ENCODE assay signal across 24 cellular contexts in genomic region chr6:52502306-52503029, GRCh38.
DNase-seq lines count a peak whose midpoint lies in the region; ATAC-seq and TF ChIP-seq lines count a peak whose summit lies in the region.
"Had no signal": no experiment of that assay in that cellular context is flagged by ENCODE, and none has a peak within 500 bp of the region (broad histone marks: within the 10 kb centered on the region; RNA-seq: fewer than 3 reads in every experiment).

No MANE protein-coding gene starts in this region.

- H3K36me3 ChIP-seq in PC-3 (ENCODE audit: low read depth, low read length): peaks cover 16% of the 10 kb centered on the region; the same call in 1 of the 2 replicates
- peaks cover 93% of the 10 kb centered on the region for H3K36me3 ChIP-seq in skeletal muscle satellite cell (ENCODE audit: insufficient read depth, low read length)
- H3K36me3 ChIP-seq in MG63: peaks cover 96% of the 10 kb centered on the region
- H3K36me3 ChIP-seq in upper lobe of right lung: peaks cover 25% of the 10 kb centered on the region
- H3K36me3 ChIP-seq: prostate gland had no signal

- peak overlapping the region; percentile 48 for H3K27ac Mint-ChIP-seq in dendritic cell treated with granulocyte-macrophage colony-stimulating factor and Interleukin-4, amounts not matched to agents 40 ng/mL and 50 ng/mL, for 4 days
- H3K27ac Mint-ChIP-seq: activated CD8-positive, alpha-beta T cell treated with anti-CD3 and anti-CD28 coated beads, Interleukin-2, amount 10 ng/mL, durations not matched to agents 7 days and 5 days; activated naive CD8-positive, alpha-beta T cell; activated T-cell treated with anti-CD3 and anti-CD28 coated beads, Interleukin-2, amount 50 U/mL, for 24 hours; CD8-positive, alpha-beta T cell; nephron had no signal

- intact Hi-C loops in PC-3 (cut with micrococcal nuclease): loop anchor here (1.0 to 5.0 kb wide), 2 partner anchors 40 to 82 kb away; partner anchors contain the start of gene EFHC1
- intact Hi-C loops in dendritic cell treated with granulocyte-macrophage colony-stimulating factor and Interleukin-4, amounts not matched to agents 40 ng/mL and 50 ng/mL, for 4 days (cut with micrococcal nuclease): no loop called here
- intact Hi-C loops in upper lobe of right lung (cut with DNase I): no loop called here

- no TSS peak for BruUV-seq in PC-3 (replicated peaks; lab: Mats Ljungman, UMichigan)

- no peak overlapping the region for H2AFZ ChIP-seq in PC-3 (ENCODE audit: low read length)

- POLR2A ChIA-PET in PC-3 (lab: Charles Lee; ENCODE audit: unreplicated experiment): no interaction called here

- peaks cover 57% of the 10 kb centered on the region for H3K4me1 Mint-ChIP-seq in dendritic cell treated with granulocyte-macrophage colony-stimulating factor and Interleukin-4, amounts not matched to agents 40 ng/mL and 50 ng/mL, for 4 days (ENCODE audit: low read depth)

- peaks cover 86% of the 10 kb centered on the region for H3K36me3 Mint-ChIP-seq in dendritic cell treated with granulocyte-macrophage colony-stimulating factor and Interleukin-4, amounts not matched to agents 40 ng/mL and 50 ng/mL, for 4 days (ENCODE audit: low read depth)

- CTCF ChIA-PET in PC-3 (lab: Charles Lee): no interaction called here

- ATAC-seq in PC-3 (no peak), upper lobe of right lung (no peak)
- ATAC-seq: CD8-positive, alpha-beta T cell had no signal

- no peak overlapping the region for H3K4me3 Mint-ChIP-seq in dendritic cell treated with granulocyte-macrophage colony-stimulating factor and Interleukin-4, amounts not matched to agents 40 ng/mL and 50 ng/mL, for 4 days
- H3K4me3 Mint-ChIP-seq: activated CD8-positive, alpha-beta T cell treated with anti-CD3 and anti-CD28 coated beads, Interleukin-2, amount 10 ng/mL, durations not matched to agents 7 days and 5 days; activated naive CD8-positive, alpha-beta T cell; activated T-cell treated with anti-CD3 and anti-CD28 coated beads, Interleukin-2, amount 50 U/mL, for 24 hours; CD8-positive, alpha-beta T cell; nephron had no signal

- TF ChIP-seq CTCF in C4-2B (conservative IDR thresholded peaks at IDR 0.05): no peak
- no peak for TF ChIP-seq CTCF in PC-3 (conservative IDR thresholded peaks at IDR 0.05; ENCODE audit: low read depth, low read length)
- TF ChIP-seq CTCF in upper lobe of right lung (IDR thresholded peaks at IDR 0.05): no peak

- DNase-seq in PC-3 (no peak), NCI-H82 treated with DMSO at 0.1 percent for 48 hours (lab: John Stamatoyannopoulos, UW; ENCODE audit: unreplicated experiment) (no peak), occipital lobe (lab: John Stamatoyannopoulos, UW) (no peak), MG63 (no peak), upper lobe of right lung (no peak)
- DNase-seq: activated CD4-positive, CD25-positive, alpha-beta regulatory T cell; activated CD8-positive, alpha-beta T cell treated with anti-CD3 and anti-CD28 coated beads, Interleukin-2, amount 10 ng/mL, durations not matched to agents 7 days and 5 days; activated T-cell treated with anti-CD3 and anti-CD28 coated beads, Interleukin-2, amount 50 U/mL, for 24 hours; brain microvascular endothelial cell; CD8-positive, alpha-beta T cell; hippocampal formation; NCI-H1105 treated with DMSO at 0.1 percent for 48 hours; NCI-H524 treated with DMSO at 0.1 percent for 48 hours; OCI-M1; SJCRH30; stimulated activated CD4-positive, alpha-beta T cell treated with anti-CD3 and anti-CD28 coated beads, Interleukin-2, amount 100 ng/mL, for 48 hours; stomach had no signal

- H3K4me1 ChIP-seq in PC-3 (ENCODE audit: insufficient read depth, low read length) (peaks cover 29% of the 10 kb centered on the region), skeletal muscle satellite cell (ENCODE audit: control insufficient read depth, insufficient read depth, low read length) (peaks cover 76% of the 10 kb centered on the region), upper lobe of right lung (peaks cover 20% of the 10 kb centered on the region)
- H3K4me1 ChIP-seq: prostate gland had no signal

- no peaks in the 10 kb centered on the region for H3F3A ChIP-seq in PC-3 (ENCODE audit: low read length, unreplicated experiment)

- no peak overlapping the region for H3K9ac ChIP-seq in PC-3 (ENCODE audit: low read length)
- H3K9ac ChIP-seq in skeletal muscle satellite cell (ENCODE audit: low read depth, low read length): peak overlapping the region; percentile 16

- H3K27me3 ChIP-seq in PC-3 (ENCODE audit: low read length): no peaks in the 10 kb centered on the region
- no peaks in the 10 kb centered on the region for H3K27me3 ChIP-seq in skeletal muscle satellite cell (ENCODE audit: control insufficient read depth, insufficient read depth, low read length)
- H3K27me3 ChIP-seq in MG63: no peaks in the 10 kb centered on the region
- no peaks in the 10 kb centered on the region for H3K27me3 ChIP-seq in upper lobe of right lung
- H3K27me3 ChIP-seq: brain microvascular endothelial cell, SJCRH30, stomach had no signal

- peak overlapping the region; percentile 68; the same call in 1 of the 2 replicates for H3K27ac ChIP-seq in C4-2B
- no peak overlapping the region for H3K27ac ChIP-seq in PC-3 (ENCODE audit: low read length)
- H3K27ac ChIP-seq in upper lobe of right lung: no peak overlapping the region
- H3K27ac ChIP-seq: prostate gland, SJCRH30 had no signal

- no peaks in the 10 kb centered on the region for H3K9me3 ChIP-seq in PC-3 (ENCODE audit: low read length)
- no peaks in the 10 kb centered on the region for H3K9me3 ChIP-seq in skeletal muscle satellite cell (replicated peaks; ENCODE audit: low read length)
- H3K9me3 ChIP-seq in MG63: no peaks in the 10 kb centered on the region
- H3K9me3 ChIP-seq in upper lobe of right lung: no peaks in the 10 kb centered on the region
- H3K9me3 ChIP-seq: prostate gland, SJCRH30, stomach had no signal

- H3K4me3 ChIP-seq in PC-3 (ENCODE audit: low read length) (peak overlapping the region; percentile 46; the same call in 1 of the 2 replicates), skeletal muscle satellite cell (ENCODE audit: low read length) (no peak overlapping the region), MG63 (no peak overlapping the region), upper lobe of right lung (no peak overlapping the region)
- H3K4me3 ChIP-seq: prostate gland, SJCRH30, skin epidermis, stomach had no signal

- no peaks in the 10 kb centered on the region for H3K9me2 ChIP-seq in PC-3 (replicated peaks; ENCODE audit: low read length)

- H3K4me2 ChIP-seq in PC-3 (ENCODE audit: low read length): peak overlapping the region; percentile 76
- no peak overlapping the region for H3K4me2 ChIP-seq in skeletal muscle satellite cell (ENCODE audit: low read length)

- no peaks in the 10 kb centered on the region for H4K20me1 ChIP-seq in PC-3 (ENCODE audit: low read length)

- H3K79me2 ChIP-seq in PC-3 (ENCODE audit: low read length): no peaks in the 10 kb centered on the region

- no peaks in the 10 kb centered on the region for H3K27me3 Mint-ChIP-seq in dendritic cell treated with granulocyte-macrophage colony-stimulating factor and Interleukin-4, amounts not matched to agents 40 ng/mL and 50 ng/mL, for 4 days
- H3K27me3 Mint-ChIP-seq: activated naive CD8-positive, alpha-beta T cell; activated T-cell treated with anti-CD3 and anti-CD28 coated beads, Interleukin-2, amount 50 U/mL, for 24 hours had no signal

- no peaks in the 10 kb centered on the region for H3K9me3 Mint-ChIP-seq in dendritic cell treated with granulocyte-macrophage colony-stimulating factor and Interleukin-4, amounts not matched to agents 40 ng/mL and 50 ng/mL, for 4 days
- H3K9me3 Mint-ChIP-seq: activated T-cell treated with anti-CD3 and anti-CD28 coated beads, Interleukin-2, amount 50 U/mL, for 24 hours; CD8-positive, alpha-beta T cell; nephron had no signal
